Comparison of ENCODE assay signal across 20 cellular contexts in genomic region chr4:40331092-40331824, GRCh38. TPM values are rescaled to one million over a fixed set of nuclear protein-coding genes. Genes with fewer than 3 reads are reported as not detected.
"Had no signal": no experiment of that assay in that cellular context is flagged by ENCODE, and none has a peak within 500 bp of the region (broad histone marks: within the 10 kb centered on the region; RNA-seq: fewer than 3 reads in every experiment).

No MANE protein-coding gene starts in this region.

- H3K9me3 ChIP-seq: body of pancreas, lower lobe of right lung had no signal

- H2AFZ ChIP-seq: parathyroid adenoma had no signal

- H3K27ac Mint-ChIP-seq: activated naive CD4-positive, alpha-beta T cell treated with anti-CD3 and anti-CD28 coated beads, Interleukin-2, amount 50 U/mL, for 72 hours had no signal

- DNase-seq: activated CD4-positive, alpha-beta T cell treated with anti-CD3 and anti-CD28 coated beads, Interleukin-2, amount 50 U/mL, for 48 hours; activated gamma-delta T cell; activated T-cell treated with anti-CD3 and anti-CD28 coated beads, Interleukin-2, amount 50 U/mL, for 48 hours; amniotic stem cell; body of pancreas; foreskin keratinocyte; glutamatergic neuron; kidney glomerular epithelial cell; lower lobe of right lung; retina; stimulated activated CD4-positive, alpha-beta T cell treated with anti-CD3 and anti-CD28 coated beads, Interleukin-2, amount 100 ng/mL, for 48 hours; stimulated activated naive CD4-positive, alpha-beta T cell; substantia nigra; trophoblast cell had no signal

- H3K4me3 ChIP-seq: body of pancreas, lower lobe of right lung had no signal

- FAIRE-seq: colon had no signal

- H3K4me1 ChIP-seq: lower lobe of right lung had no signal

- H3K27me3 ChIP-seq: body of pancreas, foreskin keratinocyte had no signal

- H3K9ac ChIP-seq: parathyroid adenoma had no signal

- ATAC-seq: activated naive CD4-positive, alpha-beta T cell treated with anti-CD3 and anti-CD28 coated beads, Interleukin-2, amount 50 U/mL, for 72 hours; body of pancreas; esophagus mucosa; foreskin keratinocyte; lower lobe of right lung had no signal

- H3K27ac ChIP-seq: body of pancreas, foreskin keratinocyte, lower lobe of right lung, parathyroid adenoma, VCaP had no signal

- H3K36me3 ChIP-seq: lower lobe of right lung had no signal

RNA-seq across cellular contexts. Expression of gene CHRNA9, which starts 3.9 kb away (rescaled TPM):
- total RNA-seq: activated naive CD4-positive, alpha-beta T cell treated with anti-CD3 and anti-CD28 coated beads, Interleukin-2, amount 50 U/mL, for 72 hours; body of pancreas; esophagus mucosa; foreskin keratinocyte; lower lobe of right lung; T-helper 1 cell treated with Interleukin-12 subunit alpha and Interleukin-12 subunit beta and Interleukin-4 antibody, amounts not matched to agents 30 ng/mL and 1 ng/mL, for 36 hours had no signal
